ENCODE assay signal across 17 cellular contexts in the genomic region with DNA sequence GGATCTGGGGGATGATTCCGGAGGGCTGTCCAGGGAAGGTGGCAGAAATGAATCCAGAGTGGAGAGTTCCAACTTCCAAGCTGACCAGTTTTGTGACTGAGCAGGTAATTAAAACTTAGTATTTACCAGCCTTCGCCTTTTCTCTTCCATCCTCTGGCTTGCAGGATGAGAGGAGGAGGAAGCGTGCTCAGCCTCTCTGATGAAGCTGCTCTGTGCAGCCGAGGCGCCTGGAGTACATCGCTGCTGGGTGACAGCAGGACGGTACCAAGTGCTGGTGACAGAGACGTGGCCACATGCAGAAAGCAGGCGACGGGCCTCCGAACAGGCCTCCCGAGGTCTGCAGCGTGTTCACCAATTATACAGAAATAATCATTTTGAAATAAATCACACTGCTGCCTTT.
A peak's percentile ranks its signal among the peaks of the same experiment; 100 is the strongest.
DNase-seq lines count a peak whose midpoint lies in the region; ATAC-seq lines count a peak whose summit lies in the region.
"Had no signal": no experiment of that assay in that cellular context is flagged by ENCODE, and none has a peak within 500 bp of the region (broad histone marks: within the 10 kb centered on the region; RNA-seq: fewer than 3 reads in every experiment).

No MANE protein-coding gene starts in this region.

- no peak overlapping the region for H4K8ac ChIP-seq in trophoblast cell (ENCODE audit: low read depth, low read length)

- H3K14ac ChIP-seq in trophoblast cell (ENCODE audit: low read length), result no peak overlapping the region

- H3K27ac ChIP-seq in angular gyrus (ENCODE audit: low read depth, low read length) (peak overlapping the region; percentile 91), layer of hippocampus (ENCODE audit: low read depth, low read length) (peak overlapping the region; percentile 92), trophoblast cell (ENCODE audit: low read depth, low read length) (no peak overlapping the region)
- H3K27ac ChIP-seq: 22Rv1, BLaER1, Peyer's patch had no signal

- WGBS in trophoblast cell (ENCODE audit: extremely low coverage, insufficient coverage, insufficient read length), result no CpG with 5 or more reads among the region's 13 CpGs

- no peak overlapping the region for H2BK12ac ChIP-seq in trophoblast cell (ENCODE audit: low read length)

- no peaks in the 10 kb centered on the region for H3K36me3 ChIP-seq in trophoblast cell (ENCODE audit: control insufficient read depth in 1 of 2, insufficient read depth in 2 of 2, low read length in 2 of 2)
- H3K36me3 ChIP-seq: Peyer's patch had no signal

- H3K4me1 Mint-ChIP-seq in T-helper 2 cell treated with Interferon-gamma antibody and Interleukin-4, amounts not matched to agents 5 μg/mL and 100 μg/mL, for 36 hours (ENCODE audit: low read depth), result peaks cover 21% of the 10 kb centered on the region

- in situ Hi-C loops in KBM-7 (cut with MboI; ENCODE audit: low pct_unique_long_range_greater_than_20kb, low sequenced_read_pairs), result no loop called here

- H3K18ac ChIP-seq in trophoblast cell (ENCODE audit: low read length), result no peak overlapping the region

- ATAC-seq in HG02798 (IDR thresholded peaks at IDR 0.05; ENCODE audit: poor library complexity, unreplicated experiment), result no peak

- H3K4me2 ChIP-seq in trophoblast cell (ENCODE audit: low read length), result no peak overlapping the region
- H3K4me2 ChIP-seq: BLaER1 had no signal

- H2BK5ac ChIP-seq in trophoblast cell (ENCODE audit: low read depth, low read length, poor library complexity), result no peak overlapping the region

- H3K23ac ChIP-seq in trophoblast cell (ENCODE audit: low read length), result no peak overlapping the region

- no peak overlapping the region for H3K4me3 ChIP-seq in trophoblast cell (ENCODE audit: low read depth, low read length)
- H3K4me3 ChIP-seq: BLaER1, Peyer's patch had no signal

- H3K27ac Mint-ChIP-seq in T-helper 2 cell treated with Interferon-gamma antibody and Interleukin-4, amounts not matched to agents 5 μg/mL and 100 μg/mL, for 36 hours, result peak overlapping the region; percentile 15

- no peak overlapping the region for H2BK120ac ChIP-seq in trophoblast cell (ENCODE audit: insufficient read depth, low read length, poor library complexity)

- H2AFZ ChIP-seq in trophoblast cell (ENCODE audit: insufficient read depth, low read length, poor library complexity), result no peak overlapping the region

- peak overlapping the region; percentile 9 for H3K9ac ChIP-seq in trophoblast cell (ENCODE audit: low read length)
- H3K9ac ChIP-seq: BLaER1 had no signal

- H3K27me3 ChIP-seq in layer of hippocampus (ENCODE audit: control insufficient read depth, insufficient read depth, low read length), result no peaks in the 10 kb centered on the region
- no peaks in the 10 kb centered on the region for H3K27me3 ChIP-seq in trophoblast cell (ENCODE audit: insufficient read depth, low read length)
- H3K27me3 ChIP-seq: BLaER1, Peyer's patch had no signal

- H3K79me1 ChIP-seq in trophoblast cell (ENCODE audit: low read length), result no peaks in the 10 kb centered on the region

- H2AK5ac ChIP-seq in trophoblast cell (ENCODE audit: low read length), result no peak overlapping the region

- peaks cover 57% of the 10 kb centered on the region for H3K36me3 Mint-ChIP-seq in T-helper 2 cell treated with Interferon-gamma antibody and Interleukin-4, amounts not matched to agents 5 μg/mL and 100 μg/mL, for 36 hours (ENCODE audit: low read depth)

- no peak overlapping the region for H4K12ac ChIP-seq in trophoblast cell (ENCODE audit: low read depth, low read length)

- H3K9me3 Mint-ChIP-seq in T-helper 2 cell treated with Interferon-gamma antibody and Interleukin-4, amounts not matched to agents 5 μg/mL and 100 μg/mL, for 36 hours, result peaks cover 5% of the 10 kb centered on the region

- no peak for DNase-seq in T-helper 2 cell treated with Interferon-gamma antibody and Interleukin-4, amounts not matched to agents 5 μg/mL and 100 μg/mL, for 36 hours (ENCODE audit: low spot score)
- no peak for DNase-seq in T-helper 2 cell
- no peak for DNase-seq in trophoblast cell
- DNase-seq in NCI-H2081 treated with DMSO at 0.1 percent for 48 hours (lab: John Stamatoyannopoulos, UW), result no peak
- DNase-seq in KBM-7, result no peak
- DNase-seq: COR-L47, DMS53, H7, NCI-H1436 treated with DMSO at 0.1 percent for 48 hours, NCI-H2081, NCI-H524, Peyer's patch had no signal

- H3K4ac ChIP-seq in trophoblast cell (ENCODE audit: low read depth, low read length), result no peak overlapping the region

- no peaks in the 10 kb centered on the region for H3K27me3 Mint-ChIP-seq in T-helper 2 cell treated with Interferon-gamma antibody and Interleukin-4, amounts not matched to agents 5 μg/mL and 100 μg/mL, for 36 hours (ENCODE audit: low read depth)

- no peak overlapping the region for H4K91ac ChIP-seq in trophoblast cell (ENCODE audit: low read depth, low read length)

- H3K4me3 Mint-ChIP-seq in T-helper 2 cell treated with Interferon-gamma antibody and Interleukin-4, amounts not matched to agents 5 μg/mL and 100 μg/mL, for 36 hours, result no peak overlapping the region

- no peaks in the 10 kb centered on the region for H3K4me1 ChIP-seq in trophoblast cell (ENCODE audit: control insufficient read depth in 1 of 2, insufficient read depth in 2 of 2, low read length in 2 of 2)
- H3K4me1 ChIP-seq: Peyer's patch had no signal

- no peaks in the 10 kb centered on the region for H3K79me2 ChIP-seq in trophoblast cell (ENCODE audit: control insufficient read depth, insufficient read depth, low read length, poor library complexity)

- H3K9me3 ChIP-seq in trophoblast cell (ENCODE audit: insufficient read depth, low read depth, low read length), result no peaks in the 10 kb centered on the region
- H3K9me3 ChIP-seq: Peyer's patch had no signal
